In the genomic region with DNA sequence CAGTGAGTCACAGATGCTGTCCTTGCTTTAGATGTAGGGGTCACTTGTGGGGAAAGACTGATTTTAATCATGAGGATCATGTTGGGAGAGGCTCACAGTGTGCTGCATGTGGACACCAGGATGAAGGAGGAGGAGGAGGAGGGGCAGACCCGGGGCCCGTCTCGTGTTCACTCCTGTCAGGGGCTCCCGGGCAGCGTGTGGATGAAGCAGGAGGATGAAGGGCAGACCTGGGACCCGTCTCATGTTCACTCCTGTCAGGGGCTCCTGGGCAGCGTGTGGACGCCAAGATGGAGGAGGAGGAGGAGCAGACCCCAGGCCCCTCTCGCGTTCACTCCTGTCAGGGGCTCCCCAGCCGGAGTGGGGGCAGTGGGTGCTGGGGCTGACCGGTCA, we compare ENCODE assay signal across 19 cellular contexts.
"Had no signal": no experiment of that assay in that cellular context is flagged by ENCODE, and none has a peak within 500 bp of the region (broad histone marks: within the 10 kb centered on the region; RNA-seq: fewer than 3 reads in every experiment).

No MANE protein-coding gene starts in this region.

- H3K9me3 ChIP-seq: mucosa of descending colon had no signal

- ATAC-seq: activated CD8-positive, alpha-beta T cell treated with anti-CD3 and anti-CD28 coated beads for 36 hours; effector memory CD8-positive, alpha-beta T cell; mucosa of descending colon; T-cell had no signal

- H3K36me3 ChIP-seq: esophagus muscularis mucosa, WERI-Rb-1 had no signal

- DNase-seq: activated CD4-positive, alpha-beta T cell treated with anti-CD3 and anti-CD28 coated beads, Interleukin-2, amount 10 ng/mL, durations not matched to agents 7 days and 5 days; activated CD4-positive, CD25-positive, alpha-beta regulatory T cell treated with anti-CD3 and anti-CD28 coated beads, Interleukin-2, amount 50 U/mL, for 72 hours; activated CD8-positive, alpha-beta T cell treated with anti-CD3 and anti-CD28 coated beads for 36 hours; activated naive CD4-positive, alpha-beta T cell; activated T-cell treated with anti-CD3 and anti-CD28 coated beads, Interleukin-2, amount 50 U/mL, for 1 hour; central memory CD4-positive, alpha-beta T cell; effector memory CD8-positive, alpha-beta T cell; glutamatergic neuron; hippocampal formation; left cardiac atrium; mesenchymal stem cell; mucosa of descending colon; nephron progenitor cell; retina; stimulated activated CD4-positive, alpha-beta T cell treated with anti-CD3 and anti-CD28 coated beads, Interleukin-4, amount 100 ng/mL, for 1 hour; stimulated activated naive CD4-positive, alpha-beta T cell treated with Interleukin-2 at 50 U/mL for 16 hours; T-cell; WERI-Rb-1 had no signal

- H3K4me1 ChIP-seq: esophagus muscularis mucosa had no signal

- H3K4me3 ChIP-seq: esophagus muscularis mucosa, mucosa of descending colon had no signal

- H3K27ac ChIP-seq: esophagus muscularis mucosa, WERI-Rb-1 had no signal
